Comparison of ENCODE assay signal across 7 cellular contexts in the genomic region with DNA sequence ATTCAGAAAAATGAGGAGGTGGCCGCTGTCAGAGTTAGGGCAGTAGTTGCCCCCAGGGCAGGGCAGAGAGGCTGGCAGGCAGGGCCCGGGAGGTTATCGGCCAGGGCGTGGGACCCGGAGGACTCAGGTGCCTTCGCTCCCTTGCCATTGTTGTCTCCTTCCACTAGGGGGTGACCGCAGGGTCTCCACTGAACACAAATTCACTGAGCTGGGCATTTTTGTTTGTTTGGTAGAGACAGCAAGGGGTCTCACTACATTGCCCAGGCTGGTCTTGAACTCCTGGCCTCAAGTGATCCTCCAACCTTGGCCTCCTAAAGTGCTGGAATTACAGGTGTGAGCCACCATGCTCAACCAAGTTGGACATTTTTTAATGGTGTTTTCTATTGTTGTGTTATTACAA. TPM values are rescaled to one million over a fixed set of nuclear protein-coding genes. Genes with fewer than 3 reads are reported as not detected.
DNase-seq lines count a peak whose midpoint lies in the region; ATAC-seq and TF ChIP-seq lines count a peak whose summit lies in the region.

No MANE protein-coding gene starts in this region.

- H3K4me1 ChIP-seq in DOHH2 (ENCODE audit: control insufficient read depth, low read length) (peaks cover 18% of the 10 kb centered on the region), adipocyte (ENCODE audit: control insufficient read depth, insufficient read depth, low read length) (no peaks in the 10 kb centered on the region), gastrocnemius medialis (no peaks in the 10 kb centered on the region)

- no peak overlapping the region for H3K4me3 ChIP-seq in DOHH2 (ENCODE audit: low read length)
- no peak overlapping the region for H3K4me3 ChIP-seq in adipocyte (ENCODE audit: low read length)
- H3K4me3 ChIP-seq in gastrocnemius medialis = no peak overlapping the region

- H3K27ac ChIP-seq in DOHH2 (ENCODE audit: low read depth, low read length) = 0 out of 2 replicates have a peak overlapping the region, but pooled peaks have one; percentile 4
- H3K27ac ChIP-seq in gastrocnemius medialis = no peak overlapping the region

- H3K4me1 Mint-ChIP-seq in naive thymus-derived CD8-positive, alpha-beta T cell = peaks cover 5 to 21% (median 15%) of the 10 kb centered on the region in 4 donors

- no peak overlapping the region for H3K4me2 ChIP-seq in DOHH2 (ENCODE audit: low read length)

- H3K9me3 ChIP-seq in DOHH2 (ENCODE audit: control insufficient read depth, insufficient read depth, low read length) (no peaks in the 10 kb centered on the region), adipocyte (ENCODE audit: control insufficient read depth, low read length) (no peaks in the 10 kb centered on the region), gastrocnemius medialis (no peaks in the 10 kb centered on the region)

- H3K27me3 Mint-ChIP-seq in naive thymus-derived CD8-positive, alpha-beta T cell = no peaks in the 10 kb centered on the region

- peaks cover 3% of the 10 kb centered on the region for H3K79me2 ChIP-seq in DOHH2 (ENCODE audit: control insufficient read depth, low read length)

- no peak for TF ChIP-seq POLR2A in gastrocnemius medialis (IDR thresholded peaks at IDR 0.05)

- no peaks in the 10 kb centered on the region for H4K20me1 ChIP-seq in DOHH2 (ENCODE audit: control insufficient read depth, insufficient read depth, low read depth, low read length)

- H3F3A ChIP-seq in DOHH2 (ENCODE audit: control insufficient read depth, insufficient read depth) = peaks cover 11% of the 10 kb centered on the region

- in situ Hi-C loops in gastrocnemius medialis (cut with MboI; ENCODE audit: low sequenced_read_pairs in 4 of 4) = loop anchor here in 1 of 4 donors (25.0 kb wide), 1 partner anchor 131 kb away; no protein-coding TSS in a partner anchor

- no peaks in the 10 kb centered on the region for H3K9me3 Mint-ChIP-seq in naive thymus-derived CD8-positive, alpha-beta T cell

- POLR2A ChIA-PET in naive thymus-derived CD8-positive, alpha-beta T cell (lab: Charles Lee) = interaction anchor here (1.2 kb wide), 1 partner anchor 32 kb away, joined by 5 read pairs; no protein-coding TSS in a partner anchor

- no peak overlapping the region for H3K4me3 Mint-ChIP-seq in naive thymus-derived CD8-positive, alpha-beta T cell

- H3K27me3 ChIP-seq in DOHH2 (ENCODE audit: control insufficient read depth, low read length) (no peaks in the 10 kb centered on the region), adipocyte (replicated peaks; ENCODE audit: control insufficient read depth, insufficient read depth, low read length) (no peaks in the 10 kb centered on the region), gastrocnemius medialis (no peaks in the 10 kb centered on the region)

- no peaks in the 10 kb centered on the region for H3K9me2 ChIP-seq in DOHH2 (replicated peaks; ENCODE audit: control insufficient read depth, low read length)

- H3K27ac Mint-ChIP-seq in naive thymus-derived CD8-positive, alpha-beta T cell = peak overlapping the region in 3 of 10 donors; percentile 25 to 49 (median 30)

- peak; percentile 57 for DNase-seq in HuH-7 (ENCODE audit: low spot score)
- peak; percentile 49 for DNase-seq in adipocyte (ENCODE audit: low read depth)
- peak in 3 of 10 donors; percentile 16 to 20 (median 19) for DNase-seq in naive thymus-derived CD8-positive, alpha-beta T cell
- DNase-seq in gastrocnemius medialis = no peak
- DNase-seq in amniotic stem cell (lab: John Stamatoyannopoulos, UW) = no peak

- peaks cover 5 to 72% (median 29%) of the 10 kb centered on the region in 3 donors for H3K36me3 Mint-ChIP-seq in naive thymus-derived CD8-positive, alpha-beta T cell

- H3K36me3 ChIP-seq in DOHH2 (ENCODE audit: control insufficient read depth, low read length) (peaks cover 55% of the 10 kb centered on the region), adipocyte (ENCODE audit: control insufficient read depth, insufficient read depth, low read length, severe bottlenecking) (peaks cover 87% of the 10 kb centered on the region), gastrocnemius medialis (peaks cover 0 to 42% of the 10 kb centered on the region in 2 donors)

- intact Hi-C loops in gastrocnemius medialis (cut with DNase I; ENCODE audit: low total_unique reads) = no loop called here

- TF ChIP-seq CTCF in DOHH2 (IDR thresholded peaks at IDR 0.05; ENCODE audit: low read depth, low read length, poor library complexity, severe bottlenecking) (peak; percentile 49), gastrocnemius medialis (IDR thresholded peaks at IDR 0.05 in 4 of 5, conservative IDR thresholded peaks at IDR 0.05 in 1 of 5) (peak in 2 of 5 experiments; percentile 19 to 39)

- ATAC-seq in naive thymus-derived CD8-positive, alpha-beta T cell = peak; percentile 27
- no peak for ATAC-seq in HG02938 (IDR thresholded peaks at IDR 0.05; ENCODE audit: unreplicated experiment)
- ATAC-seq in gastrocnemius medialis = no peak

- H3K9ac ChIP-seq in adipocyte (ENCODE audit: low read length) = no peak overlapping the region

RNA-seq across cellular contexts. Expression of a gene that starts 25.1 kb away (rescaled TPM):
- total RNA-seq in naive thymus-derived CD8-positive, alpha-beta T cell = 100 to 1,000 TPM; 110 to 124 TPM
- polyA plus RNA-seq in naive thymus-derived CD8-positive, alpha-beta T cell = 10 to 100 TPM; 35.9 to 47.1 (median 44.0) TPM
- total RNA-seq in gastrocnemius medialis = 10 to 100 TPM; 22.5 to 34.8 (median 28.0) TPM

RNA-seq across cellular contexts. Expression of a gene that starts 32.6 kb away (rescaled TPM):
- total RNA-seq in naive thymus-derived CD8-positive, alpha-beta T cell = 10 to 100 TPM; 22.5 to 23.9 TPM
- polyA plus RNA-seq in naive thymus-derived CD8-positive, alpha-beta T cell = 10 to 100 TPM in 2 of 3 donors, 1 to 10 TPM in 1; 7.9 to 17.5 (median 10.7) TPM
- 10 to 100 TPM in 2 of 4 donors, 1 to 10 TPM in 2; 5.9 to 18.2 (median 13.5) TPM for total RNA-seq in gastrocnemius medialis

Comparison
In these comparisons a context has a peak if more than half of its experiments do, and no peak if none do; other contexts are left out.
1. DNase-seq: peak in HuH-7 (single experiment) and adipocyte (single experiment); none in gastrocnemius medialis (0 of 2) and amniotic stem cell (single experiment).
2. ATAC-seq: peak in naive thymus-derived CD8-positive, alpha-beta T cell (2 of 2); none in HG02938 (single experiment) and gastrocnemius medialis (0 of 2).